Comparison of ENCODE assay signal across 15 cellular contexts in the genomic region with DNA sequence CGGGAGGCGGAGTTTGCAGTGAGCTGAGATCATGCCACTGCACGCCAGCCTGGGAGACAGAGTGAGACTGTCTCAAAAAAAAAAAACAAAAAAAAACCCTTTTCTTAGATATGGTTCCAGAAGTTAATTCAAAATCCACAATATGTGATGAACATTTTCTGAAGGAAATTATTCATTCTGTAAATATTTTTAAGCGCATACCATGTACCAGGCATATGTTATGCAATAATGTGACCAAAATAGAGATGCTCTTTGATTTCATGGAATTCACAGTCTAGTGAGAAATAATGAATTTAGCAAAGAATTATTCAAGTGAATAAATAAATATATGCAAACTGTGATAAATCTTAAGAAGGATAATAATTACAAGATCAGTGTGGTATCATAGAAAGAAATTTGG.
A peak's percentile ranks its signal among the peaks of the same experiment; 100 is the strongest.
DNase-seq lines count a peak whose midpoint lies in the region; ATAC-seq and TF ChIP-seq lines count a peak whose summit lies in the region.
"Had no signal": no experiment of that assay in that cellular context is flagged by ENCODE, and none has a peak within 500 bp of the region (broad histone marks: within the 10 kb centered on the region; RNA-seq: fewer than 3 reads in every experiment).

No MANE protein-coding gene starts in this region.

- H2AFZ ChIP-seq in PC-3 (ENCODE audit: low read length) (no peak overlapping the region), osteoblast (ENCODE audit: low read length) (no peak overlapping the region)

- peaks cover 7% of the 10 kb centered on the region for H3F3A ChIP-seq in PC-3 (ENCODE audit: low read length, unreplicated experiment)

- H3K4me1 Mint-ChIP-seq in chondrocyte (ENCODE audit: low read depth), result peaks cover 56% of the 10 kb centered on the region
- peaks cover 7% of the 10 kb centered on the region for H3K4me1 Mint-ChIP-seq in HFFc6 (ENCODE audit: low read depth)
- H3K4me1 Mint-ChIP-seq: CD8-positive, alpha-beta memory T cell had no signal

- H3K27ac Mint-ChIP-seq in chondrocyte (ENCODE audit: unreplicated experiment) (peak overlapping the region; percentile 43), HFFc6 (no peak overlapping the region)
- H3K27ac Mint-ChIP-seq: CD8-positive, alpha-beta memory T cell had no signal

- peak overlapping the region; percentile 73 for H3K9ac ChIP-seq in PC-3 (ENCODE audit: low read length)
- H3K9ac ChIP-seq: BLaER1 had no signal

- H3K27me3 Mint-ChIP-seq in chondrocyte (ENCODE audit: low read depth), result no peaks in the 10 kb centered on the region
- H3K27me3 Mint-ChIP-seq in HFFc6 (ENCODE audit: insufficient read depth), result peaks cover 10% of the 10 kb centered on the region

- peak; percentile 38 for DNase-seq in ELR (ENCODE audit: low read depth)
- DNase-seq in PC-3, result peak; percentile 78
- no peak for DNase-seq in chondrocyte (ENCODE audit: low spot score)
- DNase-seq in osteoblast (ENCODE audit: insufficient read length, low spot score, missing footprints), result no peak
- no peak for DNase-seq in HFFc6
- DNase-seq in KG1 (lab: John Stamatoyannopoulos, UW), result no peak
- DNase-seq in stimulated activated naive CD4-positive, alpha-beta T cell (lab: John Stamatoyannopoulos, UW), result no peak
- DNase-seq: CD8-positive, alpha-beta memory T cell; NCI-H1105 treated with DMSO at 0.1 percent for 48 hours; NCI-H187; SHP77 had no signal

- CTCF ChIA-PET in PC-3 (lab: Charles Lee), result no interaction called here

- H3K79me2 ChIP-seq in PC-3 (ENCODE audit: low read length), result no peaks in the 10 kb centered on the region
- no peaks in the 10 kb centered on the region for H3K79me2 ChIP-seq in osteoblast (ENCODE audit: insufficient read depth, low read length)

- H3K9me2 ChIP-seq in PC-3 (replicated peaks; ENCODE audit: low read length), result no peaks in the 10 kb centered on the region

- intact Hi-C loops in PC-3 (cut with micrococcal nuclease), result loop anchor here (2.0 to 5.0 kb wide), 7 partner anchors 40 to 420 kb away; no protein-coding TSS in a partner anchor

- POLR2A ChIA-PET in PC-3 (lab: Charles Lee; ENCODE audit: unreplicated experiment), result no interaction called here

- no TSS peak for BruUV-seq in PC-3 (replicated peaks; lab: Mats Ljungman, UMichigan)

- H3K4me3 ChIP-seq in PC-3 (ENCODE audit: low read length), result peak overlapping the region; percentile 32; the same call in 1 of the 2 replicates
- H3K4me3 ChIP-seq in osteoblast (ENCODE audit: insufficient read depth, low read length), result no peak overlapping the region
- H3K4me3 ChIP-seq: BLaER1, HAP-1 had no signal

- H3K27ac ChIP-seq in PC-3 (ENCODE audit: low read length) (peak overlapping the region; percentile 90), osteoblast (ENCODE audit: low read depth, low read length) (peak overlapping the region; percentile 65)
- H3K27ac ChIP-seq: BLaER1, HL-60 had no signal

- H3K4me2 ChIP-seq in PC-3 (ENCODE audit: low read length), result peak overlapping the region; percentile 62
- H3K4me2 ChIP-seq in osteoblast (ENCODE audit: insufficient read depth, low read length), result no peak overlapping the region
- H3K4me2 ChIP-seq: BLaER1 had no signal

- H4K20me1 ChIP-seq in PC-3 (ENCODE audit: low read length) (no peaks in the 10 kb centered on the region), osteoblast (ENCODE audit: insufficient read depth, low read length) (no peaks in the 10 kb centered on the region)
- H4K20me1 ChIP-seq: BLaER1 had no signal

- peaks cover 7% of the 10 kb centered on the region for H3K9me3 Mint-ChIP-seq in chondrocyte (ENCODE audit: low read depth)
- peaks cover 11% of the 10 kb centered on the region for H3K9me3 Mint-ChIP-seq in HFFc6

- H3K36me3 Mint-ChIP-seq in chondrocyte (ENCODE audit: low read depth) (peaks cover 6% of the 10 kb centered on the region), HFFc6 (ENCODE audit: low read depth) (peaks cover 8% of the 10 kb centered on the region; the same call in 1 of the 2 replicates)

- no peaks in the 10 kb centered on the region for H3K9me3 ChIP-seq in PC-3 (ENCODE audit: low read length)
- no peaks in the 10 kb centered on the region for H3K9me3 ChIP-seq in osteoblast (ENCODE audit: low read depth, low read length)
- H3K9me3 ChIP-seq: HAP-1 had no signal

- no peak for TF ChIP-seq CTCF in PC-3 (conservative IDR thresholded peaks at IDR 0.05; ENCODE audit: low read depth, low read length)
- TF ChIP-seq CTCF in chondrocyte (IDR thresholded peaks at IDR 0.05), result no peak
- TF ChIP-seq CTCF in osteoblast (IDR thresholded peaks at IDR 0.05; ENCODE audit: extremely low read depth, low read depth, low read length), result no peak
- TF ChIP-seq CTCF in HFFc6 (IDR thresholded peaks at IDR 0.05), result no peak

- H3K4me3 Mint-ChIP-seq in chondrocyte (ENCODE audit: unreplicated experiment) (peak overlapping the region; percentile 1), HFFc6 (no peak overlapping the region)
- H3K4me3 Mint-ChIP-seq: CD8-positive, alpha-beta memory T cell had no signal

- no peaks in the 10 kb centered on the region for H3K27me3 ChIP-seq in PC-3 (ENCODE audit: low read length)
- no peaks in the 10 kb centered on the region for H3K27me3 ChIP-seq in osteoblast (ENCODE audit: insufficient read depth, low read length)
- H3K27me3 ChIP-seq: BLaER1 had no signal

- H3K4me1 ChIP-seq in PC-3 (ENCODE audit: insufficient read depth, low read length) (peaks cover 45% of the 10 kb centered on the region), osteoblast (ENCODE audit: insufficient read depth, low read length) (peaks cover 21% of the 10 kb centered on the region)
- H3K4me1 ChIP-seq: HAP-1 had no signal

- ATAC-seq in PC-3, result peak; percentile 41
- ATAC-seq: SK-N-SH treated with all-trans-retinoic acid at 6 μM for 48 hours had no signal

- H3K36me3 ChIP-seq in PC-3 (ENCODE audit: low read depth, low read length) (no peaks in the 10 kb centered on the region), osteoblast (ENCODE audit: insufficient read depth, low read length) (no peaks in the 10 kb centered on the region)
- H3K36me3 ChIP-seq: BLaER1, HAP-1 had no signal

Comparison
In these comparisons a context has a peak if more than half of its experiments do, and no peak if none do; other contexts are left out.
1. DNase-seq: peak in ELR (single experiment) and PC-3 (single experiment); none in chondrocyte (single experiment), osteoblast (single experiment), HFFc6 (single experiment), KG1 (single experiment) and stimulated activated naive CD4-positive, alpha-beta T cell (0 of 6).